ENCODE assay signal across 15 cellular contexts in genomic region chr2:42876280-42876840, GRCh38.
A peak's percentile ranks its signal among the peaks of the same experiment; 100 is the strongest.
DNase-seq lines count a peak whose midpoint lies in the region; ATAC-seq and TF ChIP-seq lines count a peak whose summit lies in the region.
"Had no signal": no experiment of that assay in that cellular context is flagged by ENCODE, and none has a peak within 500 bp of the region (broad histone marks: within the 10 kb centered on the region; RNA-seq: fewer than 3 reads in every experiment).

No MANE protein-coding gene starts in this region.

- TF ChIP-seq CTCF in heart right ventricle (IDR thresholded peaks at IDR 0.05) = no peak
- TF ChIP-seq CTCF in psoas muscle (IDR thresholded peaks at IDR 0.05) = no peak
- TF ChIP-seq CTCF in vagina (IDR thresholded peaks at IDR 0.05) = no peak

- no peak for TF ChIP-seq POLR2A in vagina (IDR thresholded peaks at IDR 0.05)

- ATAC-seq in heart right ventricle (peak in 1 of 8 donors; percentile 38), Right ventricle myocardium inferior (no peak), psoas muscle (no peak), HG03469 (IDR thresholded peaks at IDR 0.05; ENCODE audit: unreplicated experiment) (no peak)

- intact Hi-C loops in heart right ventricle (cut with DNase I) = loop anchor here in 4 of 10 donors (5.0 to 10.0 kb wide), 2 partner anchors 48 to 51 kb away; no protein-coding TSS in a partner anchor
- intact Hi-C loops in Right ventricle myocardium inferior (cut with DNase I) = no loop called here
- intact Hi-C loops in psoas muscle (cut with DNase I) = no loop called here
- intact Hi-C loops in vagina (cut with DNase I) = no loop called here

- H3K4me1 ChIP-seq in heart right ventricle = peaks cover 30 to 95% (median 85%) of the 10 kb centered on the region in 9 donors
- peaks cover 14% of the 10 kb centered on the region for H3K4me1 ChIP-seq in psoas muscle
- peaks cover 90% of the 10 kb centered on the region for H3K4me1 ChIP-seq in vagina

- H3K36me3 ChIP-seq in heart right ventricle (no peaks in the 10 kb centered on the region), psoas muscle (ENCODE audit: insufficient read depth in 1 of 2, low read depth in 1 of 2) (no peaks in the 10 kb centered on the region), vagina (no peaks in the 10 kb centered on the region)
- H3K36me3 ChIP-seq: pancreas had no signal

- no peaks in the 10 kb centered on the region for H3K9me3 ChIP-seq in heart right ventricle
- no peaks in the 10 kb centered on the region for H3K9me3 ChIP-seq in psoas muscle
- H3K9me3 ChIP-seq in vagina = no peaks in the 10 kb centered on the region
- H3K9me3 ChIP-seq: pancreas had no signal

- DNase-seq in heart right ventricle (no peak), Right ventricle myocardium inferior (ENCODE audit: missing footprints) (no peak), fibroblast of the conjunctiva (ENCODE audit: low read depth) (peak; percentile 44), psoas muscle (no peak), vagina (ENCODE audit: extremely low spot score in 2 of 2) (peak in 1 of 2 donors; percentile 61), COLO829 (ENCODE audit: low spot score) (no peak), NCI-H2081 (lab: John Stamatoyannopoulos, UW) (no peak)
- DNase-seq: amniotic stem cell, cortex of kidney, NCI-H187 treated with DMSO at 0.1 percent for 48 hours, NCI-H82, pancreas, RPMI8226, T-helper 2 cell had no signal

- H3K27ac ChIP-seq in heart right ventricle = peak overlapping the region; percentile 72 to 95 (median 87)
- peak overlapping the region; percentile 68 for H3K27ac ChIP-seq in psoas muscle
- H3K27ac ChIP-seq in vagina = peak overlapping the region; percentile 85
- H3K27ac ChIP-seq: pancreas had no signal

- 78 to 80% methylated on average over 13 of the region's 13 CpGs for whole genome bisulfite sequencing in heart right ventricle, 2 donors
- 60 to 68% (median 60%) methylated on average over 13 of the region's 13 CpGs for WGBS in psoas muscle, 3 donors

- H3K27me3 ChIP-seq in heart right ventricle (no peaks in the 10 kb centered on the region), psoas muscle (ENCODE audit: insufficient read depth in 3 of 3, low read length in 2 of 3) (no peaks in the 10 kb centered on the region), vagina (no peaks in the 10 kb centered on the region)
- H3K27me3 ChIP-seq: pancreas had no signal

- no peak overlapping the region for H3K4me3 ChIP-seq in heart right ventricle
- no peak overlapping the region for H3K4me3 ChIP-seq in psoas muscle
- no peak overlapping the region for H3K4me3 ChIP-seq in vagina
- H3K4me3 ChIP-seq: pancreas had no signal
